Comparison of ENCODE assay signal across 8 cellular contexts in the genomic region with DNA sequence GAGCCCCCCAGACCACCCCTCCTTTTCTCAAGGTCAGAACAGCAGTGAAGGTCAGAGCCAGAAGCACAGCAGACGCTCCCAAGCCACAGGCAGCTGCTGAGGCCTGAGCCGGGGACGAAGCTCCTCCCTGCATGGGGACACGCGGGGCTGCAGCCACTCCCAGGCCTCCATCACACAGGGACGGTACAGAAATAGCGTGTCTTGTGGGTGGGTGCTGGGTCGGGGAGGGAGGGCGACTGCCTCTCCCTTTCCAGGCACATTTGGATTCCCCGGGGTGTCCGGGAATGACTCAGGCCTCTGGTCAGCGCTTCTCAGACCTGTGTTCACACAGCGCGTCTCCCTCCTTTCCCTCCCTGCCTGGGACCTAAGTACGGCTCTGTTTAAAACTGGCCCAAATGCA. TPM values are rescaled to one million over a fixed set of nuclear protein-coding genes. Genes with fewer than 3 reads are reported as not detected.
A peak's percentile ranks its signal among the peaks of the same experiment; 100 is the strongest.
DNase-seq lines count a peak whose midpoint lies in the region; ATAC-seq and TF ChIP-seq lines count a peak whose summit lies in the region.

No MANE protein-coding gene starts in this region.

- peaks cover 26 to 37% (median 33%) of the 10 kb centered on the region in 4 donors for H3K4me1 ChIP-seq in stomach

- peak overlapping the region in 4 of 5 donors; percentile 44 to 74 (median 64) for H3K27ac ChIP-seq in stomach

- no peak for TF ChIP-seq POLR2A in stomach (IDR thresholded peaks at IDR 0.05)

- TF ChIP-seq EP300 in stomach (IDR thresholded peaks at IDR 0.05): no peak

- no peaks in the 10 kb centered on the region for H3K36me3 ChIP-seq in stomach

- WGBS in stomach, 5 donors: 13 to 21% (median 19%) methylated on average over 9 to 15 of the region's 15 CpGs

- DNase-seq in CD1c-positive myeloid dendritic cell (ENCODE audit: extremely low spot score) (peak; percentile 75), HT-29 (ENCODE audit: low spot score) (peak; percentile 60), amniotic stem cell (lab: John Stamatoyannopoulos, UW) (peak; percentile 87), iPS-NIHi7 (ENCODE audit: extremely low spot score) (peak; percentile 69), stomach (no peak)

- intact Hi-C loops in stomach (cut with DNase I; ENCODE audit: low total_unique reads): no loop called here

- peak overlapping the region in 1 of 4 donors; percentile 8 for H3K4me3 ChIP-seq in stomach

- ATAC-seq in GM21737 (IDR thresholded peaks at IDR 0.05; ENCODE audit: unreplicated experiment): no peak
- ATAC-seq in GM19023 (IDR thresholded peaks at IDR 0.05; ENCODE audit: unreplicated experiment): no peak
- ATAC-seq in HG03135 (IDR thresholded peaks at IDR 0.05; ENCODE audit: unreplicated experiment): no peak

- no peak for TF ChIP-seq CTCF in stomach (IDR thresholded peaks at IDR 0.05)

- H3K27me3 ChIP-seq in stomach: no peaks in the 10 kb centered on the region

- no peaks in the 10 kb centered on the region for H3K9me3 ChIP-seq in stomach

RNA-seq across cellular contexts. Expression of gene RASA3, which starts 33.2 kb away (rescaled TPM):
- total RNA-seq in HT-29 (2014; rRNA removed; shearing (Covaris generic)): 24.9 and 25.1 TPM in 2 replicates
- 10 to 100 TPM in 1 of 5 donors, 1 to 10 TPM in 4; 3.8 to 22.3 (median 6.4) TPM for total RNA-seq in stomach
- polyA plus RNA-seq in stomach: 10 to 100 TPM in 2 of 3 donors, 1 to 10 TPM in 1; 3.7 to 11.8 (median 10.9) TPM
